ENCODE assay signal across 33 cellular contexts in the genomic region with DNA sequence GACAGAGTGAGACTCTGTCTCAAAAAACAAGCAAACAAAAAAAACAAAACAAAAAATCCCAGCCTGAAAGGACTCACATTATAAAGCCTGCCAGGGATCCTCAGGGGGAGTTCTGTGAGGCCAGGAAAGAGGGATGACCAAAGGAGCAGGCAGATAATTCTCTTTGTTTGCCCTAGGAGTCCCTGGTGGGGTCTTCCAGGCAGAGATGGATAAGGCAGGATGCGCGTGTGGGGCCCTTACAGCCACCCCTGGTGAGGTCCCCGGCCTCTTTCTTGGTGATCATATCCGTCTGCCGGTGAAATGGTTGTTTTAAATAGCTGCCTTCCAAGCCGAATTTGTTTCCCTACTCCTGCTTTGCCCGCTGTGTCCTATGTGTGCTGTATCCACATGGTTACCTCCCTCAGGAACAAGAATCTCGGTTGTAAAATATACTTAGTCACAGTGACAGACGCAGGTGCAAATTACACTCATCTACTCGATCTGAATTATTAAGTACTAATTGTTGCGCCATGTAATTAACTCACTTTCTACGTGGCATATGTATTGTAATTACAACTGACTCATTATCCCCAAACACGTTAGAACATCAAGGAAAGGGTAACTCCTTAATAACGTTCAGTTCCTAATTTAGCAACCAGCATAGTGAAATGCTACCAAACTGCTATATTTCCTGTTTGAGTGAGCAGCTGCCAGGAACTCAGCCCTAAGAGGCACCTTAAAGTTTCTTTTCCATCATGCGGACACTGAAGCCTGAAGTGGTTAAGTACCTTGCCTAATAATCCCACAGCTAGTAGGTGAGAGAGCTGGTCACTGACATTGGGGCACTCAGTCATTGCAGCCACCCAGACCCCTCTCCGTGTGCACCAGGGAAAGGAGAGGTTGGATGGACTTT.
DNase-seq lines count a peak whose midpoint lies in the region; ATAC-seq and TF ChIP-seq lines count a peak whose summit lies in the region.
"Had no signal": no experiment of that assay in that cellular context is flagged by ENCODE, and none has a peak within 500 bp of the region (broad histone marks: within the 10 kb centered on the region; RNA-seq: fewer than 3 reads in every experiment).

No MANE protein-coding gene starts in this region.

- peaks cover 7% of the 10 kb centered on the region for H3F3A ChIP-seq in neural progenitor cell (ENCODE audit: low read depth)

- H3K36me3 Mint-ChIP-seq in neural progenitor cell, result no peaks in the 10 kb centered on the region
- H3K36me3 Mint-ChIP-seq: activated naive CD8-positive, alpha-beta T cell; mesothelial cell of epicardium; naive B cell; stimulated activated effector memory CD8-positive, alpha-beta T cell treated with anti-CD3 and anti-CD28 coated beads, Interleukin-12 subunit alpha, Interleukin-12 subunit beta, amount 100 ng/mL, for 72 hours; T-cell; type B pancreatic cell had no signal

- ATAC-seq in GM21515 (IDR thresholded peaks at IDR 0.05; ENCODE audit: unreplicated experiment), result no peak
- ATAC-seq: gastroesophageal sphincter; stimulated activated effector memory CD8-positive, alpha-beta T cell treated with anti-CD3 and anti-CD28 coated beads, Interleukin-12 subunit alpha, Interleukin-12 subunit beta, amount 100 ng/mL, for 72 hours; T-cell had no signal

- DNase-seq in DMS 273 (lab: John Stamatoyannopoulos, UW; ENCODE audit: unreplicated experiment), result peak; percentile 27
- no peak for DNase-seq in DMS 273 treated with DMSO at 0.1 percent for 48 hours (lab: John Stamatoyannopoulos, UW)
- DNase-seq in MV-4-11 (lab: John Stamatoyannopoulos, UW), result peak; percentile 55
- DNase-seq in UCSD-AML1 (lab: John Stamatoyannopoulos, UW; ENCODE audit: unreplicated experiment), result peak; percentile 21
- DNase-seq in neural progenitor cell (ENCODE audit: low spot score), result peak; percentile 27
- no peak for DNase-seq in GF-D8 (lab: John Stamatoyannopoulos, UW)
- DNase-seq in stimulated activated CD4-positive, alpha-beta T cell treated with anti-CD3 and anti-CD28 coated beads, Interleukin-1b, Interleukin-23, amount 100 ng/mL, for 48 hours, result no peak
- DNase-seq: activated effector memory CD4-positive, alpha-beta T cell treated with anti-CD3 and anti-CD28 coated beads, Interleukin-2, amount 50 U/mL, for 16 hours; activated T-cell treated with anti-CD3 and anti-CD28 coated beads, Interleukin-2, amount 50 U/mL, for 24 hours; DND-41; GM23248; HFFc6; IMR-90; naive B cell; NCI-H1092 treated with DMSO at 0.1 percent for 48 hours; NCI-H2081 treated with DMSO at 0.1 percent for 48 hours; NCI-H345; OCI-M1; sigmoid colon; stimulated activated CD4-positive, alpha-beta T cell treated with anti-CD3 and anti-CD28 coated beads, Interleukin-4, amount 100 ng/mL, for 4 hours; substantia nigra; T-cell had no signal

- no peak for TF ChIP-seq CTCF in neural progenitor cell (IDR thresholded peaks at IDR 0.05)

- H3K9me3 Mint-ChIP-seq in neural progenitor cell, result no peaks in the 10 kb centered on the region
- H3K9me3 Mint-ChIP-seq: activated T-cell treated with anti-CD3 and anti-CD28 coated beads, Interleukin-2, amount 50 U/mL, for 24 hours; HFFc6; stimulated activated effector memory CD8-positive, alpha-beta T cell treated with anti-CD3 and anti-CD28 coated beads, Interleukin-12 subunit alpha, Interleukin-12 subunit beta, amount 100 ng/mL, for 72 hours; T-cell had no signal

- H3K79me2 ChIP-seq in neural progenitor cell (ENCODE audit: low read depth), result no peaks in the 10 kb centered on the region

- H3K36me3 ChIP-seq in neural progenitor cell, result no peaks in the 10 kb centered on the region
- H3K36me3 ChIP-seq: gastroesophageal sphincter, neutrophil, prostate gland, sigmoid colon had no signal

- H4K20me1 ChIP-seq in neural progenitor cell (ENCODE audit: low read depth), result no peaks in the 10 kb centered on the region

- no peak overlapping the region for H3K4me2 ChIP-seq in neural progenitor cell

- peaks cover 7% of the 10 kb centered on the region for H3K4me1 Mint-ChIP-seq in neural progenitor cell
- H3K4me1 Mint-ChIP-seq: mesothelial cell of epicardium; stimulated activated effector memory CD8-positive, alpha-beta T cell treated with anti-CD3 and anti-CD28 coated beads, Interleukin-12 subunit alpha, Interleukin-12 subunit beta, amount 100 ng/mL, for 72 hours; T-cell had no signal

- H3K27ac Mint-ChIP-seq in neural progenitor cell, result no peak overlapping the region
- H3K27ac Mint-ChIP-seq: activated naive CD8-positive, alpha-beta T cell; activated T-cell treated with anti-CD3 and anti-CD28 coated beads, Interleukin-2, amount 50 U/mL, for 24 hours; HFFc6; mesothelial cell of epicardium; naive B cell; stimulated activated effector memory CD8-positive, alpha-beta T cell treated with anti-CD3 and anti-CD28 coated beads, Interleukin-12 subunit alpha, Interleukin-12 subunit beta, amount 100 ng/mL, for 72 hours; T-cell; type B pancreatic cell had no signal

- peaks cover 6% of the 10 kb centered on the region for H3K27me3 Mint-ChIP-seq in neural progenitor cell (ENCODE audit: insufficient read depth, low read depth)

- no peak overlapping the region for H3K4me3 Mint-ChIP-seq in neural progenitor cell
- H3K4me3 Mint-ChIP-seq: activated naive CD8-positive, alpha-beta T cell; activated T-cell treated with anti-CD3 and anti-CD28 coated beads, Interleukin-2, amount 50 U/mL, for 24 hours; HFFc6; mesothelial cell of epicardium; stimulated activated effector memory CD8-positive, alpha-beta T cell treated with anti-CD3 and anti-CD28 coated beads, Interleukin-12 subunit alpha, Interleukin-12 subunit beta, amount 100 ng/mL, for 72 hours; T-cell; type B pancreatic cell had no signal

- no peak overlapping the region for H3K9ac ChIP-seq in neural progenitor cell
- H3K9ac ChIP-seq: GM23248 had no signal

- H3K4me1 ChIP-seq in neural progenitor cell, result peaks cover 15% of the 10 kb centered on the region
- H3K4me1 ChIP-seq: prostate gland had no signal

- no peak overlapping the region for H3K27ac ChIP-seq in neural progenitor cell
- H3K27ac ChIP-seq: 22Rv1, C4-2B, gastroesophageal sphincter, GM23248, neutrophil, prostate gland, RWPE1, sigmoid colon had no signal

- no peak overlapping the region for H2AFZ ChIP-seq in neural progenitor cell (replicated peaks)
- H2AFZ ChIP-seq: GM23248 had no signal

- no peaks in the 10 kb centered on the region for H3K9me3 ChIP-seq in neural progenitor cell (ENCODE audit: low read depth)
- H3K9me3 ChIP-seq: gastroesophageal sphincter, neutrophil, prostate gland, sigmoid colon had no signal

- H3K27me3 ChIP-seq in neural progenitor cell, result no peaks in the 10 kb centered on the region
- H3K27me3 ChIP-seq: gastroesophageal sphincter, neutrophil, sigmoid colon had no signal

- H3K4me3 ChIP-seq in neural progenitor cell, result no peak overlapping the region
- H3K4me3 ChIP-seq: gastroesophageal sphincter, GM23248, prostate gland, sigmoid colon had no signal

Comparison
In these comparisons a context has a peak if more than half of its experiments do, and no peak if none do; other contexts are left out.
1. DNase-seq: peak in DMS 273 (single experiment), MV-4-11 (single experiment), UCSD-AML1 (single experiment) and neural progenitor cell (single experiment); none in DMS 273 treated with DMSO at 0.1 percent for 48 hours (single experiment), GF-D8 (single experiment) and stimulated activated CD4-positive, alpha-beta T cell treated with anti-CD3 and anti-CD28 coated beads, Interleukin-1b, Interleukin-23, amount 100 ng/mL, for 48 hours (single experiment).